20 cellular contexts compared by ENCODE assay signal in the genomic region with DNA sequence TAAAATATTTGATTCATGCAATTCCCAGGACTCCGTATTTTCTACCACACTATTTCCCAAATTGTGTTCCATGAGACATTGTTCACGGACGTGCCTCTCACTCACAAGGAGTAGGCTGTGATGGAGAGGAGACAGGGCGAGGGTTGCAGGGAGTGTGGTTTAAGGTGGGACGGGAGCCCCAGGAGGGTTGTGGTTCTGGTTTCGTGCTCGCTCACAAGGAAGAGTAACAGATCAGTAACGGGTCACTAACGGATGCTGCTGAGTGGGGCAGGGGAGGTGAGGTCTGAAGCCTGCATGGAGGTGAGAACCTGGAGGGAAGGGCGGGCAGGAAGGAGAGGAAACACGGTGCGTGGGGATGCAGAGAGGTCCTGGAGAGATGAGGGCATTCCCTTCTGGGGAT. TPM values are rescaled to one million over a fixed set of nuclear protein-coding genes. Genes with fewer than 3 reads are reported as not detected.
DNase-seq lines count a peak whose midpoint lies in the region; ATAC-seq lines count a peak whose summit lies in the region.
"Had no signal": no experiment of that assay in that cellular context is flagged by ENCODE, and none has a peak within 500 bp of the region (broad histone marks: within the 10 kb centered on the region; RNA-seq: fewer than 3 reads in every experiment).

No MANE protein-coding gene starts in this region.

- H3K9me3 Mint-ChIP-seq in activated naive CD8-positive, alpha-beta T cell treated with anti-CD3 and anti-CD28 coated beads, Interleukin-2, amount 10 ng/mL, durations not matched to agents 7 days and 5 days: peaks cover 1% of the 10 kb centered on the region

- H3K9me3 ChIP-seq in BLaER1: peaks cover 11% of the 10 kb centered on the region; the same call in 1 of the 2 replicates
- H3K9me3 ChIP-seq: right atrium auricular region had no signal

- no peaks in the 10 kb centered on the region for H3K27me3 Mint-ChIP-seq in activated naive CD8-positive, alpha-beta T cell treated with anti-CD3 and anti-CD28 coated beads, Interleukin-2, amount 10 ng/mL, durations not matched to agents 7 days and 5 days

- peaks cover 68% of the 10 kb centered on the region for H3K36me3 ChIP-seq in BLaER1

- POLR2A ChIA-PET in activated naive CD8-positive, alpha-beta T cell treated with anti-CD3 and anti-CD28 coated beads, Interleukin-2, amount 10 ng/mL, durations not matched to agents 7 days and 5 days (lab: Charles Lee): no interaction called here

- H3K4me1 ChIP-seq in BLaER1: peaks cover 67% of the 10 kb centered on the region
- H3K4me1 ChIP-seq: gastroesophageal sphincter, right atrium auricular region, tibial nerve had no signal

- no peak for DNase-seq in activated naive CD8-positive, alpha-beta T cell treated with anti-CD3 and anti-CD28 coated beads, Interleukin-2, amount 10 ng/mL, durations not matched to agents 7 days and 5 days
- DNase-seq in NCI-H82 treated with DMSO at 0.1 percent for 48 hours (lab: John Stamatoyannopoulos, UW; ENCODE audit: unreplicated experiment): no peak
- no peak for DNase-seq in AG08395 (ENCODE audit: low spot score)
- no peak for DNase-seq in CD1c-positive myeloid dendritic cell (ENCODE audit: extremely low spot score)
- no peak for DNase-seq in DMS79 (lab: John Stamatoyannopoulos, UW)
- DNase-seq: activated CD4-positive, alpha-beta T cell treated with anti-CD3 and anti-CD28 coated beads for 48 hours; activated T-cell treated with anti-CD3 and anti-CD28 coated beads, Interleukin-2, amount 50 U/mL, for 48 hours; NCI-H2081 treated with DMSO at 0.1 percent for 48 hours; NCI-H774; stimulated activated CD4-positive, alpha-beta T cell treated with anti-CD3 and anti-CD28 coated beads, Interleukin-2, amount 100 ng/mL, for 24 hours had no signal

- H4K20me1 ChIP-seq in BLaER1: peaks cover 53% of the 10 kb centered on the region

- H3K9ac ChIP-seq in BLaER1: no peak overlapping the region

- no peak overlapping the region for H3K4me3 Mint-ChIP-seq in activated naive CD8-positive, alpha-beta T cell treated with anti-CD3 and anti-CD28 coated beads, Interleukin-2, amount 10 ng/mL, durations not matched to agents 7 days and 5 days

- peak; percentile 75 for ATAC-seq in GM18511 (IDR thresholded peaks at IDR 0.05; ENCODE audit: unreplicated experiment)
- ATAC-seq in HG02763 (IDR thresholded peaks at IDR 0.05; ENCODE audit: unreplicated experiment): peak; percentile 55
- ATAC-seq in activated naive CD8-positive, alpha-beta T cell treated with anti-CD3 and anti-CD28 coated beads, Interleukin-2, amount 10 ng/mL, durations not matched to agents 7 days and 5 days (ENCODE audit: low read depth): no peak
- ATAC-seq: gastroesophageal sphincter had no signal

- H3K4me3 ChIP-seq in BLaER1: 0 out of 2 replicates have a peak overlapping the region, but pooled peaks have one; percentile 6
- H3K4me3 ChIP-seq: gastroesophageal sphincter, lung, right atrium auricular region, tibial nerve had no signal

- H3K27me3 ChIP-seq in BLaER1: no peaks in the 10 kb centered on the region
- H3K27me3 ChIP-seq: gastroesophageal sphincter, right atrium auricular region, tibial nerve had no signal

- H3K4me2 ChIP-seq in BLaER1: peak overlapping the region; percentile 83

- H3K27ac ChIP-seq in BLaER1: no peak overlapping the region
- H3K27ac ChIP-seq: epithelial cell of prostate, gastroesophageal sphincter, right atrium auricular region, RWPE1, tibial nerve had no signal

- H3K4me1 Mint-ChIP-seq in activated naive CD8-positive, alpha-beta T cell treated with anti-CD3 and anti-CD28 coated beads, Interleukin-2, amount 10 ng/mL, durations not matched to agents 7 days and 5 days: peaks cover 15% of the 10 kb centered on the region

- H3K27ac Mint-ChIP-seq in activated naive CD8-positive, alpha-beta T cell treated with anti-CD3 and anti-CD28 coated beads, Interleukin-2, amount 10 ng/mL, durations not matched to agents 7 days and 5 days: peak overlapping the region; percentile 61

- H3K36me3 Mint-ChIP-seq in activated naive CD8-positive, alpha-beta T cell treated with anti-CD3 and anti-CD28 coated beads, Interleukin-2, amount 10 ng/mL, durations not matched to agents 7 days and 5 days: peaks cover 22% of the 10 kb centered on the region

RNA-seq across cellular contexts. Expression of gene TFF3, which starts 28.8 kb away (rescaled TPM):
- not detected for total RNA-seq in activated naive CD8-positive, alpha-beta T cell treated with anti-CD3 and anti-CD28 coated beads, Interleukin-2, amount 10 ng/mL, durations not matched to agents 7 days and 5 days
- total RNA-seq: T-helper 1 cell treated with Interleukin-12 subunit alpha and Interleukin-12 subunit beta and Interleukin-4 antibody, amounts not matched to agents 30 ng/mL and 1 ng/mL, for 36 hours had no signal
